ENCODE assay signal across 22 cellular contexts in genomic region chr1:5937373-5937857, GRCh38.
"Had no signal": no experiment of that assay in that cellular context is flagged by ENCODE, and none has a peak within 500 bp of the region (broad histone marks: within the 10 kb centered on the region; RNA-seq: fewer than 3 reads in every experiment).

No MANE protein-coding gene starts in this region.

- H3K9me3 Mint-ChIP-seq: effector memory CD8-positive, alpha-beta T cell; memory B cell; natural killer cell treated with Interleukin-12 subunit alpha and Interleukin-12 subunit beta and Interleukin-15 and Interleukin-18, amount 100 ng/mL, for 72 hours; stimulated activated memory B cell treated with anti-CD40 and anti-IgM and Interleukin-4, amounts not matched to agents 10 μg/mL and 1 μg/mL and 100 μg/mL, for 72 hours; stimulated activated naive CD8-positive, alpha-beta T cell treated with anti-CD3 and anti-CD28 coated beads, Interleukin-15, Interleukin-2, amounts not matched to agents 100 ng/mL and 50 ng/mL, for 24 hours had no signal

- H3K27me3 ChIP-seq: esophagus muscularis mucosa, gastrocnemius medialis, heart right ventricle, left lung, right lobe of liver, spleen, transverse colon had no signal

- H3K36me3 Mint-ChIP-seq: natural killer cell treated with Interleukin-12 subunit alpha and Interleukin-12 subunit beta and Interleukin-15 and Interleukin-18, amount 100 ng/mL, for 72 hours had no signal

- H3K36me3 ChIP-seq: gastrocnemius medialis, right lobe of liver, transverse colon had no signal

- H3K27ac ChIP-seq: epithelial cell of prostate, esophagus muscularis mucosa, gastrocnemius medialis, heart right ventricle, left lung, lower lobe of right lung, psoas muscle, right lobe of liver, spleen, transverse colon had no signal

- DNase-seq: effector memory CD8-positive, alpha-beta T cell; gastrocnemius medialis; heart right ventricle; hypothalamus; left lung; lower lobe of right lung; midbrain; occipital lobe; psoas muscle; retina; right lobe of liver; spleen; stimulated activated CD4-positive, alpha-beta T cell treated with anti-CD3 and anti-CD28 coated beads, Interleukin-15, amount 100 ng/mL, for 24 hours; stimulated activated CD4-positive, alpha-beta T cell treated with anti-CD3 and anti-CD28 coated beads, Interleukin-1b, Interleukin-23, amount 100 ng/mL, for 48 hours; stimulated activated CD4-positive, alpha-beta T cell treated with anti-CD3 and anti-CD28 coated beads, Interleukin-4, amount 100 ng/mL, for 24 hours; transverse colon had no signal

- H3K4me1 Mint-ChIP-seq: memory B cell; stimulated activated memory B cell treated with anti-CD40 and anti-IgM and Interleukin-4, amounts not matched to agents 10 μg/mL and 1 μg/mL and 100 μg/mL, for 72 hours had no signal

- H3K4me3 ChIP-seq: esophagus muscularis mucosa, gastrocnemius medialis, heart right ventricle, left lung, lower lobe of right lung, psoas muscle, right lobe of liver, spleen, transverse colon had no signal

- H3K9me3 ChIP-seq: esophagus muscularis mucosa, gastrocnemius medialis, left lung, lower lobe of right lung, psoas muscle, right lobe of liver, spleen, transverse colon had no signal

- H3K4me3 Mint-ChIP-seq: effector memory CD8-positive, alpha-beta T cell; memory B cell; natural killer cell treated with Interleukin-12 subunit alpha and Interleukin-12 subunit beta and Interleukin-15 and Interleukin-18, amount 100 ng/mL, for 72 hours; stimulated activated memory B cell treated with anti-CD40 and anti-IgM and Interleukin-4, amounts not matched to agents 10 μg/mL and 1 μg/mL and 100 μg/mL, for 72 hours; stimulated activated naive CD8-positive, alpha-beta T cell treated with anti-CD3 and anti-CD28 coated beads, Interleukin-15, Interleukin-2, amounts not matched to agents 100 ng/mL and 50 ng/mL, for 24 hours had no signal

- H3K4me1 ChIP-seq: esophagus muscularis mucosa, gastrocnemius medialis, heart right ventricle, left lung, lower lobe of right lung, psoas muscle, spleen, transverse colon had no signal

- H3K27me3 Mint-ChIP-seq: effector memory CD8-positive, alpha-beta T cell; memory B cell; natural killer cell treated with Interleukin-12 subunit alpha and Interleukin-12 subunit beta and Interleukin-15 and Interleukin-18, amount 100 ng/mL, for 72 hours; stimulated activated memory B cell treated with anti-CD40 and anti-IgM and Interleukin-4, amounts not matched to agents 10 μg/mL and 1 μg/mL and 100 μg/mL, for 72 hours; stimulated activated naive CD8-positive, alpha-beta T cell treated with anti-CD3 and anti-CD28 coated beads, Interleukin-15, Interleukin-2, amounts not matched to agents 100 ng/mL and 50 ng/mL, for 24 hours had no signal

- H3K27ac Mint-ChIP-seq: memory B cell; natural killer cell treated with Interleukin-12 subunit alpha and Interleukin-12 subunit beta and Interleukin-15 and Interleukin-18, amount 100 ng/mL, for 72 hours; stimulated activated memory B cell treated with anti-CD40 and anti-IgM and Interleukin-4, amounts not matched to agents 10 μg/mL and 1 μg/mL and 100 μg/mL, for 72 hours; stimulated activated naive CD8-positive, alpha-beta T cell treated with anti-CD3 and anti-CD28 coated beads, Interleukin-15, Interleukin-2, amounts not matched to agents 100 ng/mL and 50 ng/mL, for 24 hours had no signal
